In genomic region chr7:96305915-96306314, GRCh38 we compare ENCODE assay signal across 21 cellular contexts. TPM values are rescaled to one million over a fixed set of nuclear protein-coding genes. Genes with fewer than 3 reads are reported as not detected.
DNase-seq lines count a peak whose midpoint lies in the region; ATAC-seq, FAIRE-seq and TF ChIP-seq lines count a peak whose summit lies in the region.
"Had no signal": no experiment of that assay in that cellular context is flagged by ENCODE, and none has a peak within 500 bp of the region (broad histone marks: within the 10 kb centered on the region; RNA-seq: fewer than 3 reads in every experiment).

No MANE protein-coding gene starts in this region.

- no peak for TF ChIP-seq POLR2A in HepG2 (IDR thresholded peaks at IDR 0.05; ENCODE audit: insufficient read depth in 1 of 2, low read depth in 2 of 2, low read length in 2 of 2)
- no peak for TF ChIP-seq POLR2A in right lobe of liver (IDR thresholded peaks at IDR 0.05)

- no peak for ATAC-seq in HepG2
- no peak for ATAC-seq in right lobe of liver
- ATAC-seq in HG03342 (IDR thresholded peaks at IDR 0.05; ENCODE audit: unreplicated experiment) = no peak

- no peak overlapping the region for H3K4me2 ChIP-seq in HepG2 (ENCODE audit: low read depth, low read length)

- H4K20me1 ChIP-seq in HepG2 (ENCODE audit: insufficient read depth, low read length) = peaks cover 17% of the 10 kb centered on the region

- peak overlapping the region; percentile 61 for H3K27ac Mint-ChIP-seq in endodermal cell
- H3K27ac Mint-ChIP-seq: CD4-positive, alpha-beta T cell had no signal

- no peak overlapping the region for H3K4me3 Mint-ChIP-seq in endodermal cell
- H3K4me3 Mint-ChIP-seq: CD4-positive, alpha-beta T cell had no signal

- no peak overlapping the region for H2AFZ ChIP-seq in HepG2 (ENCODE audit: low read length)

- no peak for TF ChIP-seq CTCF in HepG2 (CRISPR knock-in tag; IDR thresholded peaks at IDR 0.05)
- no peak for TF ChIP-seq CTCF in right lobe of liver (IDR thresholded peaks at IDR 0.05)
- TF ChIP-seq CTCF in HEK293 (tag by site-specific recombination; IDR thresholded peaks at IDR 0.05) = no peak
- no peak for TF ChIP-seq CTCF in endodermal cell (conservative IDR thresholded peaks at IDR 0.05)

- BruUV-seq in HepG2 (replicated peaks; lab: Mats Ljungman, UMichigan) = no TSS peak

- H3K4me3 ChIP-seq in HepG2 (replicated peaks in 1 of 3; ENCODE audit: insufficient read depth in 1 of 3, low read depth in 2 of 3, low read length in 3 of 3) = no peak overlapping the region
- H3K4me3 ChIP-seq in right lobe of liver = no peak overlapping the region
- no peak overlapping the region for H3K4me3 ChIP-seq in HEK293 (ENCODE audit: low read depth, low read length)
- no peak overlapping the region for H3K4me3 ChIP-seq in endodermal cell (ENCODE audit: low read length)

- TF ChIP-seq RAD21 in HepG2 (CRISPR knock-in tag; IDR thresholded peaks at IDR 0.05) = no peak

- TF ChIP-seq EP300 in HepG2 (IDR thresholded peaks at IDR 0.05; ENCODE audit: low read depth in 2 of 2, low read length in 2 of 2) (no peak), HepG2 (CRISPR knock-in tag; IDR thresholded peaks at IDR 0.05; ENCODE audit: borderline replicate concordance) (no peak)

- no peaks in the 10 kb centered on the region for H3K9me3 Mint-ChIP-seq in endodermal cell
- H3K9me3 Mint-ChIP-seq: CD4-positive, alpha-beta T cell; H9 had no signal

- H3K9ac ChIP-seq in HepG2 (ENCODE audit: insufficient read depth, low read depth, low read length) (no peak overlapping the region), endodermal cell (ENCODE audit: extremely low read depth, low read length, poor library complexity, severe bottlenecking) (no peak overlapping the region)

- intact Hi-C loops in HepG2 (cut with micrococcal nuclease; ENCODE audit: unreplicated experiment) (loop anchor here (10.0 kb wide), 1 partner anchor 51 kb away; no protein-coding TSS in a partner anchor), right lobe of liver (cut with DNase I) (no loop called here)

- POLR2A ChIA-PET in HepG2 (lab: Yijun Ruan, JAX) = no interaction called here
- POLR2A ChIA-PET in HEK293 (lab: Yijun Ruan, JAX) = no interaction called here

- peaks cover 96% of the 10 kb centered on the region for H3K4me1 ChIP-seq in HepG2 (ENCODE audit: insufficient read depth, low read length)
- peaks cover 0 to 88% (median 42%) of the 10 kb centered on the region in 4 donors for H3K4me1 ChIP-seq in right lobe of liver
- H3K4me1 ChIP-seq in HEK293 (ENCODE audit: control insufficient read depth, insufficient read depth, low read length) = peaks cover 15% of the 10 kb centered on the region
- H3K4me1 ChIP-seq in endodermal cell (ENCODE audit: control insufficient read depth, insufficient read depth, low read length) = peaks cover 38% of the 10 kb centered on the region

- DNase-seq in HepG2 (ENCODE audit: low spot score) (no peak), right lobe of liver (no peak), endodermal cell (no peak), dedifferentiated amniotic fluid mesenchymal stem cell (ENCODE audit: extremely low spot score) (no peak), NCI-H1092 treated with DMSO at 0.1 percent for 48 hours (lab: John Stamatoyannopoulos, UW) (no peak)
- DNase-seq: ACHN; BE2C; C1 segment of cervical spinal cord; CD4-positive, alpha-beta T cell; DMS53; DND-41; EL; H9; IMR-90 had no signal

- in situ Hi-C loops in HepG2 (cut with HindIII; ENCODE audit: extremely low pct_ligation_motif_present, low pct_unique_long_range_greater_than_20kb) = loop anchor here (25.0 kb wide), 1 partner anchor 706 kb away; the partner anchor contains the start of genes DLX5 and DLX6

- peaks cover 94% of the 10 kb centered on the region for H3K79me2 ChIP-seq in HepG2 (ENCODE audit: insufficient read depth, low read length)

- no peaks in the 10 kb centered on the region for H3K9me3 ChIP-seq in HepG2 (ENCODE audit: low read length)
- no peaks in the 10 kb centered on the region for H3K9me3 ChIP-seq in right lobe of liver
- no peaks in the 10 kb centered on the region for H3K9me3 ChIP-seq in HEK293 (ENCODE audit: control insufficient read depth, insufficient read depth, low read depth, low read length)
- H3K9me3 ChIP-seq in endodermal cell (ENCODE audit: control insufficient read depth, low read length) = no peaks in the 10 kb centered on the region
- H3K9me3 ChIP-seq: BE2C had no signal

- H3K4me1 Mint-ChIP-seq in endodermal cell = peaks cover 69% of the 10 kb centered on the region

- 94% methylated on average over 2 of the region's 2 CpGs for WGBS in HepG2 (ENCODE audit: low lambda C conversion rate)
- 67% methylated on average over 1 of the region's 2 CpGs for WGBS in right lobe of liver (ENCODE audit: insufficient coverage, low coverage, low lambda C conversion rate, missing lambda C conversion rate)
- WGBS in endodermal cell (ENCODE audit: insufficient coverage in 1 of 2, insufficient read length in 1 of 2), 2 experiments = 96 to 100% methylated on average over 2 of the region's 2 CpGs

- no peak overlapping the region for H3K27ac ChIP-seq in HepG2 (ENCODE audit: extremely low read length, insufficient read depth, low read length)
- no peak overlapping the region for H3K27ac ChIP-seq in right lobe of liver
- no peak overlapping the region for H3K27ac ChIP-seq in HEK293 (ENCODE audit: extremely low read depth, low read depth, low read length)
- no peak overlapping the region for H3K27ac ChIP-seq in endodermal cell (ENCODE audit: low read depth, low read length)
- H3K27ac ChIP-seq: HL-60 had no signal

- CTCF ChIA-PET in HepG2 (lab: Yijun Ruan, JAX; ENCODE audit: low intra/inter-chr PET ratio, low total read pairs) (no interaction called here), HEK293 (lab: Yijun Ruan, JAX) (interaction anchor here (0.5 to 0.8 kb wide), 3 partner anchors 14 to 718 kb away, joined by 3 read pairs; partner anchors contain the start of gene DLX5)

- H3K27me3 ChIP-seq in HepG2 (ENCODE audit: control insufficient read depth in 1 of 2, insufficient read depth in 2 of 2, low read length in 2 of 2) = no peaks in the 10 kb centered on the region
- no peaks in the 10 kb centered on the region for H3K27me3 ChIP-seq in right lobe of liver
- H3K27me3 ChIP-seq in endodermal cell (ENCODE audit: control insufficient read depth, insufficient read depth, low read length, poor library complexity, severe bottlenecking) = no peaks in the 10 kb centered on the region
- H3K27me3 ChIP-seq: BE2C had no signal

- peaks cover 7% of the 10 kb centered on the region for H3K36me3 Mint-ChIP-seq in endodermal cell (ENCODE audit: low read depth)

- H3K27me3 Mint-ChIP-seq in endodermal cell (ENCODE audit: insufficient read depth) = no peaks in the 10 kb centered on the region
- H3K27me3 Mint-ChIP-seq: CD4-positive, alpha-beta T cell had no signal

- peaks cover 4 to 11% of the 10 kb centered on the region in 2 experiments for H3K36me3 ChIP-seq in HepG2 (replicated peaks in 1 of 2; ENCODE audit: control insufficient read depth in 1 of 2, insufficient read depth in 2 of 2, low read length in 2 of 2)
- no peaks in the 10 kb centered on the region for H3K36me3 ChIP-seq in right lobe of liver
- H3K36me3 ChIP-seq in HEK293 (ENCODE audit: control insufficient read depth in 2 of 2, insufficient read depth in 1 of 2, low read length in 2 of 2) = no peaks in the 10 kb centered on the region
- H3K36me3 ChIP-seq in endodermal cell (ENCODE audit: control insufficient read depth, insufficient read depth, low read length) = peaks cover 20% of the 10 kb centered on the region
- H3K36me3 ChIP-seq: BE2C had no signal

- no peak for FAIRE-seq in HepG2 (lab: Jason Lieb, UNC)
- FAIRE-seq: A204.1, GM12891, GM19239, H1 had no signal

TF ChIP-seq in HepG2, 621 proteins besides CTCF, POLR2A, EP300 and RAD21 (continues in another document):
- TF ChIP-seq POGZ (CRISPR knock-in tag; IDR thresholded peaks at IDR 0.05) = no peak
- TF ChIP-seq ZNF768 (CRISPR knock-in tag; IDR thresholded peaks at IDR 0.05) = peak; percentile 28; the same call in 1 of the 2 replicates

TF ChIP-seq in HEK293, 187 proteins besides CTCF, POLR2A, EP300 and RAD21:
- TF ChIP-seq ZNF768 (tag by site-specific recombination; IDR thresholded peaks at IDR 0.05) = peak; percentile 67
- no peak for TF ChIP-seq ZNF23 (tag by site-specific recombination; IDR thresholded peaks at IDR 0.05; ENCODE audit: borderline replicate concordance)
- TF ChIP-seq, protein P1, sequence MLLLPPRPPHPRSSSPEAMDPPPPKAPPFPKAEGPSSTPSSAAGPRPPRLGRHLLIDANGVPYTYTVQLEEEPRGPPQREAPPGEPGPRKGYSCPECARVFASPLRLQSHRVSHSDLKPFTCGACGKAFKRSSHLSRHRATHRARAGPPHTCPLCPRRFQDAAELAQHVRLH (tag by site-specific recombination; IDR thresholded peaks at IDR 0.05) = 0 out of 2 replicates have a peak, but pooled peaks have one; percentile 14
- TF ChIP-seq ZNF600 (tag by site-specific recombination; IDR thresholded peaks at IDR 0.05) = no peak

RNA-seq across cellular contexts. Expression of gene SLC25A13, which starts 16.0 kb away (rescaled TPM):
- total RNA-seq in HepG2 (2016; rRNA removed; fragmentation: Illumina TruSeq; extraction: Trizol) (84.9 and 112 TPM in 2 replicates), right lobe of liver (100 to 1,000 TPM in 2 of 6 experiments, 10 to 100 TPM in 4; 54.5 to 110 (median 83.0) TPM), endodermal cell (100 to 1,000 TPM in 1 of 2 donors, 10 to 100 TPM in 1; 94.3 to 114 TPM)
- total RNA-seq in HepG2 (2016; cell fraction: cytosol; rRNA removed; fragmentation: Illumina TruSeq; extraction: Trizol; ENCODE audit: low read depth) = 42.8 and 48.3 TPM in 2 replicates
- 87.2 and 111 TPM in 2 replicates for total RNA-seq in HepG2 (2016; cell fraction: insoluble cytoplasmic fraction; rRNA removed; fragmentation: Illumina TruSeq; extraction: Trizol)
- total RNA-seq in HepG2 (2016; cell fraction: membrane; rRNA removed; fragmentation: Illumina TruSeq; extraction: Trizol) = 55.1 and 60.6 TPM in 2 replicates
- 73.7 and 78.0 TPM in 2 replicates for total RNA-seq in HepG2 (2016; cell fraction: nucleus; rRNA removed; fragmentation: Illumina TruSeq; extraction: Trizol)
- polyA plus RNA-seq in HepG2 (2011; rRNA removed) = 32.7 and 36.2 TPM in 2 replicates
- polyA plus RNA-seq in HepG2 (2011; cell fraction: cytosol; rRNA removed) = 18.3 and 29.4 TPM in 2 replicates
- polyA plus RNA-seq in HepG2 (2011; cell fraction: nucleus; rRNA removed) = 32.1 and 35.6 TPM in 2 replicates
- polyA plus RNA-seq in HepG2 (2012) = 40.3 and 51.0 TPM in 2 replicates
- 14.6 and 15.8 TPM in 2 replicates for polyA plus RNA-seq in HepG2 (2016; cell fraction: cytosol; fragmentation: Illumina TruSeq; extraction: Trizol; ENCODE audit: low read depth)
- polyA plus RNA-seq in HepG2 (2016; cell fraction: insoluble cytoplasmic fraction; fragmentation: Illumina TruSeq; extraction: Trizol; ENCODE audit: low read depth) = 94.2 and 94.4 TPM in 2 replicates
- 28.0 and 33.7 TPM in 2 replicates for polyA plus RNA-seq in HepG2 (2016; cell fraction: membrane; fragmentation: Illumina TruSeq; extraction: Trizol; ENCODE audit: low read depth)
- polyA plus RNA-seq in HepG2 (2016; cell fraction: nucleus; fragmentation: Illumina TruSeq; extraction: Trizol; ENCODE audit: insufficient read depth, low read depth) = 68.9 and 70.7 TPM in 2 replicates
- 25.8 and 44.3 TPM in 2 replicates for polyA minus RNA-seq in HepG2 (2011; rRNA and poly(A)+ RNA removed; ENCODE audit: low replicate concordance)
- 36.7 and 39.4 TPM in 2 replicates for polyA minus RNA-seq in HepG2 (2011; cell fraction: cytosol; rRNA and poly(A)+ RNA removed)
- polyA minus RNA-seq in HepG2 (2011; cell fraction: nucleus; rRNA and poly(A)+ RNA removed) = 71.4 and 83.4 TPM in 2 replicates
- polyA plus RNA-seq in endodermal cell (2013, experiment 1 of 2) = 49.6 TPM
- polyA plus RNA-seq in endodermal cell (2013, experiment 2 of 2) = 53.2 TPM
